Comparison of ENCODE assay signal across 1 cellular context in genomic region chr20:64164123-64164836, GRCh38.
TF ChIP-seq lines count a peak whose summit lies in the region.

Gene MYT1 (plus strand): TSS chr20:64164452. CDS start chr20:64198862, 34,410 bp downstream.

TF ChIP-seq in HEK293, 187 proteins besides CTCF, POLR2A, EP300 and RAD21 (continued from another document):
- TF ChIP-seq ZBTB11 (tag by site-specific recombination; conservative IDR thresholded peaks at IDR 0.05; ENCODE audit: low read depth) (no peak), YY2 (tag by site-specific recombination; IDR thresholded peaks at IDR 0.05) (no peak)
